In genomic region chr12:116650585-116650984, GRCh38 we compare ENCODE assay signal across 16 cellular contexts.
A peak's percentile ranks its signal among the peaks of the same experiment; 100 is the strongest.
DNase-seq lines count a peak whose midpoint lies in the region; ATAC-seq and TF ChIP-seq lines count a peak whose summit lies in the region.
"Had no signal": no experiment of that assay in that cellular context is flagged by ENCODE, and none has a peak within 500 bp of the region (broad histone marks: within the 10 kb centered on the region; RNA-seq: fewer than 3 reads in every experiment).

No MANE protein-coding gene starts in this region.

- H2AFZ ChIP-seq in DND-41 (ENCODE audit: low read depth, low read length) = no peak overlapping the region

- H3K79me2 ChIP-seq in DND-41 (ENCODE audit: insufficient read depth, low read length) = no peaks in the 10 kb centered on the region

- ATAC-seq in DND-41 (ENCODE audit: insufficient read depth, low read depth) = no peak
- ATAC-seq in HG03571 (IDR thresholded peaks at IDR 0.05; ENCODE audit: unreplicated experiment) = no peak
- ATAC-seq: HCT116 had no signal

- H3K36me3 ChIP-seq in DND-41 (ENCODE audit: insufficient read depth, low read length) = no peaks in the 10 kb centered on the region
- H3K36me3 ChIP-seq in KOPT-K1 (ENCODE audit: insufficient read depth, low read length) = no peaks in the 10 kb centered on the region

- H4K20me1 ChIP-seq in DND-41 (ENCODE audit: insufficient read depth, low read length) = no peaks in the 10 kb centered on the region

- H3K4me3 ChIP-seq in DND-41 (ENCODE audit: low read depth in 1 of 2, low read length in 2 of 2) = no peak overlapping the region

- H3K9ac ChIP-seq in DND-41 (ENCODE audit: low read depth, low read length) = no peak overlapping the region

- TF ChIP-seq CTCF in DND-41 (IDR thresholded peaks at IDR 0.05; ENCODE audit: borderline replicate concordance, extremely low read depth, low read length, poor library complexity, severe bottlenecking) = no peak

- H3K9me3 ChIP-seq in DND-41 (ENCODE audit: insufficient read depth, low read length, severe bottlenecking) (no peaks in the 10 kb centered on the region), KOPT-K1 (ENCODE audit: insufficient read depth, low read length, poor library complexity, severe bottlenecking) (peaks cover 10% of the 10 kb centered on the region)

- H3K4me2 ChIP-seq in DND-41 (ENCODE audit: insufficient read depth, low read length) = no peak overlapping the region

- no peaks in the 10 kb centered on the region for H3K27me3 ChIP-seq in DND-41 (ENCODE audit: insufficient read depth, low read length, poor library complexity)

- DNase-seq in A172 (ENCODE audit: low spot score) (peak; percentile 25), DND-41 (no peak), mesenteric fat pad (ENCODE audit: low spot score) (peak; percentile 30), SK-N-DZ (ENCODE audit: low spot score) (no peak)
- DNase-seq: AML-193; CD4-positive, alpha-beta T cell; DMS153; DMS79; GF-D8; GOT3; H7; KG1 had no signal

- H3K4me1 ChIP-seq in DND-41 (ENCODE audit: insufficient read depth, low read length) = peaks cover 28% of the 10 kb centered on the region

- H3K27ac ChIP-seq in DND-41 (ENCODE audit: low read length) = peak overlapping the region; percentile 20; the same call in 1 of the 2 replicates
- H3K27ac ChIP-seq in KOPT-K1 (ENCODE audit: low read depth, low read length, poor library complexity, severe bottlenecking) = peak overlapping the region; percentile 40
- H3K27ac ChIP-seq: C4-2B had no signal

Comparison
In these comparisons a context has a peak if more than half of its experiments do, and no peak if none do; other contexts are left out.
1. DNase-seq: peak in A172 (single experiment) and mesenteric fat pad (single experiment); none in DND-41 (single experiment) and SK-N-DZ (single experiment).